9 cellular contexts compared by ENCODE assay signal in genomic region chr1:42173155-42173933, GRCh38. TPM values are rescaled to one million over a fixed set of nuclear protein-coding genes. Genes with fewer than 3 reads are reported as not detected.
A peak's percentile ranks its signal among the peaks of the same experiment; 100 is the strongest.
DNase-seq lines count a peak whose midpoint lies in the region; ATAC-seq and TF ChIP-seq lines count a peak whose summit lies in the region.
"Had no signal": no experiment of that assay in that cellular context is flagged by ENCODE, and none has a peak within 500 bp of the region (broad histone marks: within the 10 kb centered on the region; RNA-seq: fewer than 3 reads in every experiment).

No MANE protein-coding gene starts in this region.

- no peaks in the 10 kb centered on the region for H3K9me3 ChIP-seq in effector memory CD4-positive, alpha-beta T cell (ENCODE audit: control insufficient read depth, low read length)

- H3K27ac ChIP-seq in effector memory CD4-positive, alpha-beta T cell (ENCODE audit: insufficient read depth, low read length, poor library complexity, severe bottlenecking): no peak overlapping the region

- no peaks in the 10 kb centered on the region for H3K4me1 Mint-ChIP-seq in activated CD4-positive, alpha-beta memory T cell treated with anti-CD3 and anti-CD28 coated beads, Interleukin-2, amount 10 ng/mL, durations not matched to agents 7 days and 5 days

- DNase-seq in AG04449 (ENCODE audit: low read depth, low spot score) (no peak), NCI-H82 (lab: John Stamatoyannopoulos, UW) (peak; percentile 82), medulla oblongata (ENCODE audit: extremely low spot score) (peak; percentile 76)
- DNase-seq in activated CD4-positive, alpha-beta memory T cell treated with anti-CD3 and anti-CD28 coated beads, Interleukin-2, amount 10 ng/mL, durations not matched to agents 7 days and 5 days: peak; percentile 69
- DNase-seq in effector memory CD4-positive, alpha-beta T cell: peak; percentile 19 to 46 (median 29)
- DNase-seq in stimulated activated CD8-positive, alpha-beta memory T cell treated with anti-CD3 and anti-CD28 coated beads, Interleukin-15, amount 100 ng/mL, for 4 hours (ENCODE audit: low read depth in 2 of 2): peak; percentile 32 to 42

- no peaks in the 10 kb centered on the region for H3K9me3 Mint-ChIP-seq in activated CD4-positive, alpha-beta memory T cell treated with anti-CD3 and anti-CD28 coated beads, Interleukin-2, amount 10 ng/mL, durations not matched to agents 7 days and 5 days

- POLR2A ChIA-PET in AG04449 (lab: Yijun Ruan, JAX): no interaction called here
- POLR2A ChIA-PET in activated CD4-positive, alpha-beta memory T cell treated with anti-CD3 and anti-CD28 coated beads, Interleukin-2, amount 10 ng/mL, durations not matched to agents 7 days and 5 days (lab: Charles Lee): interaction anchor here (1.2 kb wide), 2 partner anchors 362 to 597 kb away, joined by 3 to 4 read pairs; no protein-coding TSS in a partner anchor

- H3K4me3 ChIP-seq in AG04449 (ENCODE audit: low read depth, low read length): no peak overlapping the region
- no peak overlapping the region for H3K4me3 ChIP-seq in effector memory CD4-positive, alpha-beta T cell (ENCODE audit: insufficient read depth, low read depth, low read length, poor library complexity, severe bottlenecking)

- no peak overlapping the region for H3K27ac Mint-ChIP-seq in activated CD4-positive, alpha-beta memory T cell treated with anti-CD3 and anti-CD28 coated beads, Interleukin-2, amount 10 ng/mL, durations not matched to agents 7 days and 5 days

- no peaks in the 10 kb centered on the region for H3K4me1 ChIP-seq in effector memory CD4-positive, alpha-beta T cell (ENCODE audit: control insufficient read depth, insufficient read depth, low read length, poor library complexity, severe bottlenecking)

- ATAC-seq in GM21528 (IDR thresholded peaks at IDR 0.05; ENCODE audit: low FRiP score, unreplicated experiment) (peak; percentile 67), GM21447 (IDR thresholded peaks at IDR 0.05; ENCODE audit: unreplicated experiment) (no peak)

- peak; percentile 93 for TF ChIP-seq CTCF in AG04449 (IDR thresholded peaks at IDR 0.05; ENCODE audit: insufficient read depth, low read length, missing control alignments)

- no peaks in the 10 kb centered on the region for H3K36me3 ChIP-seq in effector memory CD4-positive, alpha-beta T cell (ENCODE audit: control insufficient read depth, insufficient read depth, low read length)

- H3K27me3 ChIP-seq in effector memory CD4-positive, alpha-beta T cell (replicated peaks; ENCODE audit: control insufficient read depth, insufficient read depth, low read length, poor library complexity, severe bottlenecking): no peaks in the 10 kb centered on the region

- no peak overlapping the region for H3K4me3 Mint-ChIP-seq in activated CD4-positive, alpha-beta memory T cell treated with anti-CD3 and anti-CD28 coated beads, Interleukin-2, amount 10 ng/mL, durations not matched to agents 7 days and 5 days

- no peaks in the 10 kb centered on the region for H3K36me3 Mint-ChIP-seq in activated CD4-positive, alpha-beta memory T cell treated with anti-CD3 and anti-CD28 coated beads, Interleukin-2, amount 10 ng/mL, durations not matched to agents 7 days and 5 days (ENCODE audit: low read depth)

- CTCF ChIA-PET in AG04449 (lab: Yijun Ruan, JAX): interaction anchor here (0.6 to 9.7 kb wide), 90 partner anchors 8 to 906 kb away, joined by 3 to 178 read pairs (median 4); partner anchors contain the start of genes FOXJ3, GUCA2A and GUCA2B
- CTCF ChIA-PET in activated CD4-positive, alpha-beta memory T cell treated with anti-CD3 and anti-CD28 coated beads, Interleukin-2, amount 10 ng/mL, durations not matched to agents 7 days and 5 days (lab: Charles Lee): interaction anchor here (0.6 to 2.6 kb wide), 46 partner anchors 8 to 657 kb away, joined by 3 to 20 read pairs (median 4); partner anchors contain the start of genes GUCA2A and HIVEP3

- H3K27me3 Mint-ChIP-seq in activated CD4-positive, alpha-beta memory T cell treated with anti-CD3 and anti-CD28 coated beads, Interleukin-2, amount 10 ng/mL, durations not matched to agents 7 days and 5 days: no peaks in the 10 kb centered on the region

RNA-seq across cellular contexts. Expression of gene GUCA2A, which starts 8.8 kb away (rescaled TPM):
- not detected for total RNA-seq in activated CD4-positive, alpha-beta memory T cell treated with anti-CD3 and anti-CD28 coated beads, Interleukin-2, amount 10 ng/mL, durations not matched to agents 7 days and 5 days

RNA-seq across cellular contexts. Expression of gene GUCA2B, which starts 20.1 kb away (rescaled TPM):
- total RNA-seq in activated CD4-positive, alpha-beta memory T cell treated with anti-CD3 and anti-CD28 coated beads, Interleukin-2, amount 10 ng/mL, durations not matched to agents 7 days and 5 days: not detected
- total RNA-seq: subcutaneous adipose tissue had no signal
